In genomic region chr7:42876182-42877068, GRCh38 we compare ENCODE assay signal across 8 cellular contexts. TPM values are rescaled to one million over a fixed set of nuclear protein-coding genes. Genes with fewer than 3 reads are reported as not detected.
A peak's percentile ranks its signal among the peaks of the same experiment; 100 is the strongest.
DNase-seq lines count a peak whose midpoint lies in the region; ATAC-seq, FAIRE-seq and TF ChIP-seq lines count a peak whose summit lies in the region.

No MANE protein-coding gene starts in this region.

- no peaks in the 10 kb centered on the region for H3F3A ChIP-seq in DOHH2 (ENCODE audit: control insufficient read depth, insufficient read depth)

- no peak overlapping the region for H3K4me3 Mint-ChIP-seq in astrocyte (ENCODE audit: unreplicated experiment)

- H4K20me1 ChIP-seq in DOHH2 (ENCODE audit: control insufficient read depth, insufficient read depth, low read depth, low read length) (no peaks in the 10 kb centered on the region), astrocyte (ENCODE audit: insufficient read depth, low read length) (no peaks in the 10 kb centered on the region)

- H3K4me2 ChIP-seq in DOHH2 (ENCODE audit: low read length) (no peak overlapping the region), astrocyte (ENCODE audit: low read length) (no peak overlapping the region)

- DNase-seq in SK-N-DZ (ENCODE audit: low spot score) (peak; percentile 52), astrocyte (ENCODE audit: low read depth) (peak; percentile 22), GM19239 (ENCODE audit: insufficient read length, low spot score) (no peak)
- peak in 3 of 4 experiments; percentile 41 to 46 (median 44) for DNase-seq in stimulated activated CD4-positive, alpha-beta T cell treated with anti-CD3 and anti-CD28 coated beads, Interleukin-1b, Interleukin-23, amount 100 ng/mL, for 24 hours (ENCODE audit: low read depth in 4 of 4, low spot score in 1 of 4)

- peak; percentile 87 for TF ChIP-seq CTCF in DOHH2 (IDR thresholded peaks at IDR 0.05; ENCODE audit: low read depth, low read length, poor library complexity, severe bottlenecking)
- TF ChIP-seq CTCF in astrocyte (IDR thresholded peaks at IDR 0.05; ENCODE audit: insufficient read depth, low read depth, low read length): peak; percentile 83

- H2AFZ ChIP-seq in astrocyte (ENCODE audit: low read depth, low read length): no peak overlapping the region

- no peaks in the 10 kb centered on the region for H3K9me3 Mint-ChIP-seq in astrocyte (ENCODE audit: unreplicated experiment)

- peaks cover 4% of the 10 kb centered on the region for H3K27me3 Mint-ChIP-seq in astrocyte (ENCODE audit: low read depth, unreplicated experiment)

- peak; percentile 64 for ATAC-seq in GM19467 (IDR thresholded peaks at IDR 0.05; ENCODE audit: unreplicated experiment)
- peak; percentile 89 for ATAC-seq in HG03571 (IDR thresholded peaks at IDR 0.05; ENCODE audit: unreplicated experiment)

- H3K36me3 Mint-ChIP-seq in astrocyte (ENCODE audit: low read depth, unreplicated experiment): peaks cover 2% of the 10 kb centered on the region

- no peaks in the 10 kb centered on the region for H3K4me1 ChIP-seq in DOHH2 (ENCODE audit: control insufficient read depth, low read length)
- H3K4me1 ChIP-seq in astrocyte (ENCODE audit: insufficient read depth, low read length): no peaks in the 10 kb centered on the region
- peaks cover 19% of the 10 kb centered on the region for H3K4me1 ChIP-seq in iPS-18a (ENCODE audit: control insufficient read depth, low read depth, low read length)

- H3K9ac ChIP-seq in astrocyte (ENCODE audit: low read length): no peak overlapping the region
- H3K9ac ChIP-seq in iPS-18a (ENCODE audit: low read length): peak overlapping the region; percentile 32

- H3K79me2 ChIP-seq in DOHH2 (ENCODE audit: control insufficient read depth, low read length) (no peaks in the 10 kb centered on the region), astrocyte (ENCODE audit: insufficient read depth, low read length) (no peaks in the 10 kb centered on the region)

- H3K4me3 ChIP-seq in DOHH2 (ENCODE audit: low read length) (no peak overlapping the region), astrocyte (ENCODE audit: insufficient read depth, low read depth, low read length) (no peak overlapping the region), iPS-18a (ENCODE audit: low read length) (no peak overlapping the region)

- H3K27ac ChIP-seq in DOHH2 (ENCODE audit: low read depth, low read length) (no peak overlapping the region), astrocyte (ENCODE audit: low read depth, low read length) (no peak overlapping the region), iPS-18a (ENCODE audit: low read length) (no peak overlapping the region)

- FAIRE-seq in astrocyte (lab: Jason Lieb, UNC): no peak
- no peak for FAIRE-seq in GM19239 (lab: Jason Lieb, UNC)

- H3K27me3 ChIP-seq in DOHH2 (ENCODE audit: control insufficient read depth, low read length) (no peaks in the 10 kb centered on the region), astrocyte (ENCODE audit: insufficient read depth, low read length) (no peaks in the 10 kb centered on the region), iPS-18a (ENCODE audit: control insufficient read depth, insufficient read depth, low read length) (no peaks in the 10 kb centered on the region)

- no peak overlapping the region for H3K27ac Mint-ChIP-seq in astrocyte (ENCODE audit: unreplicated experiment)

- no peaks in the 10 kb centered on the region for H3K4me1 Mint-ChIP-seq in astrocyte (ENCODE audit: low read depth, unreplicated experiment)

- no peaks in the 10 kb centered on the region for H3K9me3 ChIP-seq in DOHH2 (ENCODE audit: control insufficient read depth, insufficient read depth, low read length)
- H3K9me3 ChIP-seq in astrocyte (ENCODE audit: insufficient read depth, low read depth, low read length): no peaks in the 10 kb centered on the region
- H3K9me3 ChIP-seq in iPS-18a (ENCODE audit: control insufficient read depth, low read depth, low read length): no peaks in the 10 kb centered on the region

- no peaks in the 10 kb centered on the region for H3K9me2 ChIP-seq in DOHH2 (replicated peaks; ENCODE audit: control insufficient read depth, low read length)

- no peaks in the 10 kb centered on the region for H3K36me3 ChIP-seq in DOHH2 (ENCODE audit: control insufficient read depth, low read length)
- no peaks in the 10 kb centered on the region for H3K36me3 ChIP-seq in astrocyte (ENCODE audit: insufficient read depth, low read length)
- no peaks in the 10 kb centered on the region for H3K36me3 ChIP-seq in iPS-18a (ENCODE audit: control insufficient read depth, low read depth, low read length)

RNA-seq across cellular contexts. Expression of gene C7orf25, which starts 35.4 kb away (rescaled TPM):
- polyA plus RNA-seq in SK-N-DZ (2014; cell fraction: cytosol; rRNA removed): 10.9 and 16.4 TPM in 2 replicates
- polyA plus RNA-seq in SK-N-DZ (2014; cell fraction: nucleus; rRNA removed): 7.0 and 9.3 TPM in 2 replicates
- total RNA-seq in astrocyte: 8.5 and 8.8 TPM in 2 replicates

RNA-seq across cellular contexts. Expression of gene PSMA2, which starts 55.5 kb away (rescaled TPM):
- polyA plus RNA-seq in SK-N-DZ (2014; cell fraction: cytosol; rRNA removed): 303 and 304 TPM in 2 replicates
- 129 and 240 TPM in 2 replicates for polyA plus RNA-seq in SK-N-DZ (2014; cell fraction: nucleus; rRNA removed)
- 106 and 119 TPM in 2 replicates for total RNA-seq in astrocyte

RNA-seq across cellular contexts. Expression of gene MRPL32, which starts 55.8 kb away (rescaled TPM):
- 100 and 142 TPM in 2 replicates for polyA plus RNA-seq in SK-N-DZ (2014; cell fraction: cytosol; rRNA removed)
- 260 and 279 TPM in 2 replicates for polyA plus RNA-seq in SK-N-DZ (2014; cell fraction: nucleus; rRNA removed)
- 64.4 and 71.2 TPM in 2 replicates for total RNA-seq in astrocyte
